ENCODE assay signal across 8 cellular contexts in genomic region chr13:82330499-82330898, GRCh38.
A peak's percentile ranks its signal among the peaks of the same experiment; 100 is the strongest.
DNase-seq lines count a peak whose midpoint lies in the region; ATAC-seq, FAIRE-seq and TF ChIP-seq lines count a peak whose summit lies in the region.

No MANE protein-coding gene starts in this region.

- H3K4me1 ChIP-seq in astrocyte (ENCODE audit: insufficient read depth, low read length) = no peaks in the 10 kb centered on the region
- no peaks in the 10 kb centered on the region for H3K4me1 ChIP-seq in right lobe of liver

- no peaks in the 10 kb centered on the region for H3K9me3 ChIP-seq in astrocyte (ENCODE audit: insufficient read depth, low read depth, low read length)
- H3K9me3 ChIP-seq in right lobe of liver = no peaks in the 10 kb centered on the region

- H2AFZ ChIP-seq in astrocyte (ENCODE audit: low read depth, low read length) = no peak overlapping the region

- no peak overlapping the region for H3K9ac ChIP-seq in astrocyte (ENCODE audit: low read length)

- no peak overlapping the region for H3K4me2 ChIP-seq in astrocyte (ENCODE audit: low read length)

- no peak overlapping the region for H3K27ac ChIP-seq in astrocyte (ENCODE audit: low read depth, low read length)
- H3K27ac ChIP-seq in right lobe of liver = no peak overlapping the region

- H3K4me3 ChIP-seq in astrocyte (ENCODE audit: insufficient read depth, low read depth, low read length) = no peak overlapping the region
- no peak overlapping the region for H3K4me3 ChIP-seq in right lobe of liver

- POLR2A ChIA-PET in GM10248 (lab: Yijun Ruan, JAX) = no interaction called here

- TF ChIP-seq POLR2A in right lobe of liver (IDR thresholded peaks at IDR 0.05) = no peak

- H3K4me1 Mint-ChIP-seq in astrocyte (ENCODE audit: low read depth, unreplicated experiment) = no peaks in the 10 kb centered on the region
- H3K4me1 Mint-ChIP-seq in activated T-cell treated with anti-CD3 and anti-CD28 coated beads, Interleukin-2, amount 50 U/mL, for 24 hours (ENCODE audit: low read depth) = no peaks in the 10 kb centered on the region

- FAIRE-seq in astrocyte (lab: Jason Lieb, UNC) = no peak

- no peaks in the 10 kb centered on the region for H3K36me3 Mint-ChIP-seq in astrocyte (ENCODE audit: low read depth, unreplicated experiment)
- H3K36me3 Mint-ChIP-seq in activated T-cell treated with anti-CD3 and anti-CD28 coated beads, Interleukin-2, amount 50 U/mL, for 24 hours (ENCODE audit: low read depth) = no peaks in the 10 kb centered on the region

- H3K4me3 Mint-ChIP-seq in astrocyte (ENCODE audit: unreplicated experiment) = no peak overlapping the region
- no peak overlapping the region for H3K4me3 Mint-ChIP-seq in activated T-cell treated with anti-CD3 and anti-CD28 coated beads, Interleukin-2, amount 50 U/mL, for 24 hours

- 25% methylated on average over 5 of the region's 5 CpGs for WGBS in right lobe of liver (ENCODE audit: insufficient coverage, low coverage, low lambda C conversion rate, missing lambda C conversion rate)

- no peaks in the 10 kb centered on the region for H3K79me2 ChIP-seq in astrocyte (ENCODE audit: insufficient read depth, low read length)

- peak; percentile 50 for ATAC-seq in HG02981 (IDR thresholded peaks at IDR 0.05; ENCODE audit: unreplicated experiment)
- ATAC-seq in right lobe of liver = peak; percentile 47 to 67 (median 60)
- ATAC-seq in HG03196 (IDR thresholded peaks at IDR 0.05; ENCODE audit: unreplicated experiment) = no peak
- ATAC-seq in HG02884 (IDR thresholded peaks at IDR 0.05; ENCODE audit: unreplicated experiment) = no peak

- CTCF ChIA-PET in GM10248 (lab: Yijun Ruan, JAX) = interaction anchor here (0.7 to 2.2 kb wide), 4 partner anchors 12 to 1160 kb away, joined by 3 to 5 read pairs (median 4); no protein-coding TSS in a partner anchor

- H3K9me3 Mint-ChIP-seq in astrocyte (ENCODE audit: unreplicated experiment) = no peaks in the 10 kb centered on the region
- H3K9me3 Mint-ChIP-seq in activated T-cell treated with anti-CD3 and anti-CD28 coated beads, Interleukin-2, amount 50 U/mL, for 24 hours = peaks cover 11% of the 10 kb centered on the region

- H3K36me3 ChIP-seq in astrocyte (ENCODE audit: insufficient read depth, low read length) (no peaks in the 10 kb centered on the region), right lobe of liver (no peaks in the 10 kb centered on the region)

- H3K27me3 Mint-ChIP-seq in astrocyte (ENCODE audit: low read depth, unreplicated experiment) = peaks cover 2% of the 10 kb centered on the region
- H3K27me3 Mint-ChIP-seq in activated T-cell treated with anti-CD3 and anti-CD28 coated beads, Interleukin-2, amount 50 U/mL, for 24 hours = no peaks in the 10 kb centered on the region

- TF ChIP-seq CTCF in GM10248 (IDR thresholded peaks at IDR 0.05; ENCODE audit: control extremely low read depth, extremely low read depth, low read depth, missing control alignments) (peak; percentile 63), astrocyte (IDR thresholded peaks at IDR 0.05; ENCODE audit: insufficient read depth, low read depth, low read length) (peak; percentile 43), right lobe of liver (IDR thresholded peaks at IDR 0.05) (peak; percentile 51 to 62 (median 58))

- DNase-seq in GM10248 (ENCODE audit: extremely low spot score) (peak; percentile 5), astrocyte (ENCODE audit: low read depth) (no peak), right lobe of liver (no peak), NCI-H1417 treated with DMSO at 0.1 percent for 48 hours (lab: John Stamatoyannopoulos, UW) (no peak)
- DNase-seq in activated T-cell treated with anti-CD3 and anti-CD28 coated beads, Interleukin-2, amount 50 U/mL, for 24 hours = no peak

- no peak overlapping the region for H3K27ac Mint-ChIP-seq in astrocyte (ENCODE audit: unreplicated experiment)
- no peak overlapping the region for H3K27ac Mint-ChIP-seq in activated T-cell treated with anti-CD3 and anti-CD28 coated beads, Interleukin-2, amount 50 U/mL, for 24 hours

- no peaks in the 10 kb centered on the region for H3K27me3 ChIP-seq in astrocyte (ENCODE audit: insufficient read depth, low read length)
- no peaks in the 10 kb centered on the region for H3K27me3 ChIP-seq in right lobe of liver

- H4K20me1 ChIP-seq in astrocyte (ENCODE audit: insufficient read depth, low read length) = no peaks in the 10 kb centered on the region

- intact Hi-C loops in right lobe of liver (cut with DNase I) = no loop called here

Comparison
In these comparisons a context has a peak if more than half of its experiments do, and no peak if none do; other contexts are left out.
1. ATAC-seq: peak in HG02981 (single experiment) and right lobe of liver (4 of 4); none in HG03196 (single experiment) and HG02884 (single experiment).
2. Peak in every context shown above with its lines, with median percentiles within 50 percentile points of each other: CTCF ChIP-seq.